ENCODE assay signal across 31 cellular contexts in genomic region chr1:177646757-177647730, GRCh38.
A peak's percentile ranks its signal among the peaks of the same experiment; 100 is the strongest.
DNase-seq lines count a peak whose midpoint lies in the region; ATAC-seq and TF ChIP-seq lines count a peak whose summit lies in the region.
"Had no signal": no experiment of that assay in that cellular context is flagged by ENCODE, and none has a peak within 500 bp of the region (broad histone marks: within the 10 kb centered on the region; RNA-seq: fewer than 3 reads in every experiment).

No MANE protein-coding gene starts in this region.

- H3K9me3 Mint-ChIP-seq in endodermal cell = peaks cover 4% of the 10 kb centered on the region
- peaks cover 6 to 18% of the 10 kb centered on the region in 2 donors for H3K9me3 Mint-ChIP-seq in effector memory CD8-positive, alpha-beta T cell
- H3K9me3 Mint-ChIP-seq: activated T-helper 2 cell treated with anti-CD3 and anti-CD28 coated beads, Interferon-gamma antibody, Interleukin-2, Interleukin-4, amounts not matched to agents 10 μg/mL and 5 μg/mL and 100 μg/mL, durations not matched to agents 14 hours and 24 hours and 36 hours; CD4-positive, alpha-beta T cell had no signal

- H2AFZ ChIP-seq in neural cell (ENCODE audit: low read depth, low read length) = no peak overlapping the region

- no peaks in the 10 kb centered on the region for H3K27me3 ChIP-seq in endodermal cell (ENCODE audit: control insufficient read depth, insufficient read depth, low read length, poor library complexity, severe bottlenecking)
- H3K27me3 ChIP-seq in neural cell (ENCODE audit: insufficient read depth, low read depth, low read length) = no peaks in the 10 kb centered on the region
- H3K27me3 ChIP-seq: cardiac muscle cell, colonic mucosa, SJCRH30, stomach, uterus had no signal

- H3K36me3 ChIP-seq in endodermal cell (ENCODE audit: control insufficient read depth, insufficient read depth, low read length) (no peaks in the 10 kb centered on the region), neural cell (ENCODE audit: insufficient read depth, low read length) (no peaks in the 10 kb centered on the region)
- H3K36me3 ChIP-seq: cardiac muscle cell, colonic mucosa, left ventricle myocardium inferior, SJCRH30, stomach, uterus had no signal

- no peaks in the 10 kb centered on the region for H4K20me1 ChIP-seq in neural cell (ENCODE audit: insufficient read depth)

- no peaks in the 10 kb centered on the region for H3K27me3 Mint-ChIP-seq in endodermal cell (ENCODE audit: insufficient read depth)
- no peaks in the 10 kb centered on the region for H3K27me3 Mint-ChIP-seq in effector memory CD8-positive, alpha-beta T cell
- H3K27me3 Mint-ChIP-seq: activated naive CD8-positive, alpha-beta T cell; CD4-positive, alpha-beta T cell had no signal

- H3K4me3 Mint-ChIP-seq in endodermal cell = no peak overlapping the region
- no peak overlapping the region for H3K4me3 Mint-ChIP-seq in effector memory CD8-positive, alpha-beta T cell
- H3K4me3 Mint-ChIP-seq: activated naive CD8-positive, alpha-beta T cell; CD4-positive, alpha-beta T cell had no signal

- H3K9ac ChIP-seq in endodermal cell (ENCODE audit: extremely low read depth, low read length, poor library complexity, severe bottlenecking) (no peak overlapping the region), neural cell (ENCODE audit: low read length) (no peak overlapping the region)

- H3K27ac ChIP-seq in endodermal cell (ENCODE audit: low read depth, low read length) (no peak overlapping the region), neural cell (ENCODE audit: low read length) (no peak overlapping the region)
- H3K27ac ChIP-seq: cardiac muscle cell, colonic mucosa, left ventricle myocardium inferior, SJCRH30, stomach, uterus had no signal

- no peak for TF ChIP-seq CTCF in endodermal cell (conservative IDR thresholded peaks at IDR 0.05)
- no peak for TF ChIP-seq CTCF in neural cell (IDR thresholded peaks at IDR 0.05; ENCODE audit: poor library complexity, severe bottlenecking)
- no peak for TF ChIP-seq CTCF in GM10266 (IDR thresholded peaks at IDR 0.05; ENCODE audit: control insufficient read depth, insufficient read depth, low read depth, missing control alignments)

- H3K9me3 ChIP-seq in endodermal cell (ENCODE audit: control insufficient read depth, low read length) (no peaks in the 10 kb centered on the region), neural cell (ENCODE audit: low read length) (no peaks in the 10 kb centered on the region)
- H3K9me3 ChIP-seq: colonic mucosa, left ventricle myocardium inferior, SJCRH30, stomach, uterus had no signal

- peaks cover 7% of the 10 kb centered on the region for H3K4me1 Mint-ChIP-seq in endodermal cell
- no peaks in the 10 kb centered on the region for H3K4me1 Mint-ChIP-seq in effector memory CD8-positive, alpha-beta T cell (ENCODE audit: low read depth in 2 of 2)

- no peak overlapping the region for H3K4me2 ChIP-seq in neural cell (ENCODE audit: low read length)

- WGBS in endodermal cell (ENCODE audit: insufficient coverage in 1 of 2, insufficient read length in 1 of 2), 2 experiments = 88 to 100% methylated on average over 1 to 4 of the region's 4 CpGs

- peak; percentile 59 for ATAC-seq in HG03354 (IDR thresholded peaks at IDR 0.05; ENCODE audit: poor library complexity, severe bottlenecking, unreplicated experiment)
- ATAC-seq in effector memory CD8-positive, alpha-beta T cell (replicated peaks) = no peak

- no peaks in the 10 kb centered on the region for H3K9me2 ChIP-seq in neural cell (ENCODE audit: insufficient read depth, low read length)

- H3K4me1 ChIP-seq in endodermal cell (ENCODE audit: control insufficient read depth, insufficient read depth, low read length) = no peaks in the 10 kb centered on the region
- H3K4me1 ChIP-seq: colonic mucosa, SJCRH30, stomach, uterus had no signal

- TF ChIP-seq RAD21 in neural cell (conservative IDR thresholded peaks at IDR 0.05) = no peak

- peak; percentile 78 for TF ChIP-seq EP300 in neural cell (conservative IDR thresholded peaks at IDR 0.05; ENCODE audit: poor library complexity, severe bottlenecking)

- no peaks in the 10 kb centered on the region for H3F3A ChIP-seq in neural cell (ENCODE audit: insufficient read depth, low read length, poor library complexity, severe bottlenecking)

- DNase-seq in NCI-H2107 treated with DMSO at 0.1 percent for 48 hours (lab: John Stamatoyannopoulos, UW; ENCODE audit: unreplicated experiment) = peak; percentile 74
- DNase-seq in NCI-H2107 (lab: John Stamatoyannopoulos, UW) = no peak
- peak; percentile 60 for DNase-seq in endodermal cell
- DNase-seq in GM10266 (ENCODE audit: extremely low spot score) = no peak
- no peak for DNase-seq in effector memory CD8-positive, alpha-beta T cell
- DNase-seq in NCI-H1694 (lab: John Stamatoyannopoulos, UW) = no peak
- DNase-seq: 8988T; activated CD4-positive, alpha-beta T cell treated with anti-CD3 and anti-CD28 coated beads for 48 hours; activated CD8-positive, alpha-beta memory T cell treated with anti-CD3 and anti-CD28 coated beads for 24 hours; activated T-cell treated with anti-CD3 and anti-CD28 coated beads for 4 hours; CD4-positive, alpha-beta T cell; colonic mucosa; effector CD8-positive, alpha-beta T cell; KBM-7; left ventricle myocardium inferior; NCI-H1092 treated with DMSO at 0.1 percent for 48 hours; NCI-H187 treated with DMSO at 0.1 percent for 48 hours; NCI-H345; posterior cingulate gyrus; RPMI8226; SJCRH30; stimulated activated CD4-positive, alpha-beta T cell treated with anti-CD3 and anti-CD28 coated beads, Interleukin-4, amount 100 ng/mL, for 1 hour; stomach; SW 1271; T-helper 9 cell; uterus had no signal

- no peak overlapping the region for H3K27ac Mint-ChIP-seq in endodermal cell
- H3K27ac Mint-ChIP-seq in effector memory CD8-positive, alpha-beta T cell = no peak overlapping the region
- H3K27ac Mint-ChIP-seq: activated naive CD8-positive, alpha-beta T cell; activated T-helper 2 cell treated with anti-CD3 and anti-CD28 coated beads, Interferon-gamma antibody, Interleukin-2, Interleukin-4, amounts not matched to agents 10 μg/mL and 5 μg/mL and 100 μg/mL, durations not matched to agents 14 hours and 24 hours and 36 hours; CD4-positive, alpha-beta T cell had no signal

- H3K79me2 ChIP-seq in neural cell (replicated peaks; ENCODE audit: insufficient read depth, low read length) = no peaks in the 10 kb centered on the region

- no peak overlapping the region for H3K4me3 ChIP-seq in endodermal cell (ENCODE audit: low read length)
- H3K4me3 ChIP-seq in neural cell (ENCODE audit: low read length) = peak overlapping the region; percentile 15
- H3K4me3 ChIP-seq: cardiac muscle cell, colonic mucosa, left ventricle myocardium inferior, SJCRH30, stomach, uterus had no signal

- H3K36me3 Mint-ChIP-seq in endodermal cell (ENCODE audit: low read depth) = no peaks in the 10 kb centered on the region
- no peaks in the 10 kb centered on the region for H3K36me3 Mint-ChIP-seq in effector memory CD8-positive, alpha-beta T cell (ENCODE audit: insufficient read depth)
- H3K36me3 Mint-ChIP-seq: activated naive CD8-positive, alpha-beta T cell had no signal

TF ChIP-seq in neural cell, 6 proteins besides CTCF, POLR2A, EP300 and RAD21:
- TF ChIP-seq SMC3 (conservative IDR thresholded peaks at IDR 0.05; ENCODE audit: poor library complexity) (peak; percentile 24), POLR2AphosphoS5 (IDR thresholded peaks at IDR 0.05) (peak; percentile 48), MXI1 (conservative IDR thresholded peaks at IDR 0.05; ENCODE audit: poor library complexity, severe bottlenecking) (no peak), TAF1 (IDR thresholded peaks at IDR 0.05; ENCODE audit: low read depth) (no peak)
TF ChIP-seq in neural cell: peak in this region for 2.

Comparison
In these comparisons a context has a peak if more than half of its experiments do, and no peak if none do; other contexts are left out.
1. DNase-seq: peak in NCI-H2107 treated with DMSO at 0.1 percent for 48 hours (single experiment) and endodermal cell (single experiment); none in NCI-H2107 (single experiment), GM10266 (single experiment), effector memory CD8-positive, alpha-beta T cell (0 of 3) and NCI-H1694 (single experiment).